In the genomic region with DNA sequence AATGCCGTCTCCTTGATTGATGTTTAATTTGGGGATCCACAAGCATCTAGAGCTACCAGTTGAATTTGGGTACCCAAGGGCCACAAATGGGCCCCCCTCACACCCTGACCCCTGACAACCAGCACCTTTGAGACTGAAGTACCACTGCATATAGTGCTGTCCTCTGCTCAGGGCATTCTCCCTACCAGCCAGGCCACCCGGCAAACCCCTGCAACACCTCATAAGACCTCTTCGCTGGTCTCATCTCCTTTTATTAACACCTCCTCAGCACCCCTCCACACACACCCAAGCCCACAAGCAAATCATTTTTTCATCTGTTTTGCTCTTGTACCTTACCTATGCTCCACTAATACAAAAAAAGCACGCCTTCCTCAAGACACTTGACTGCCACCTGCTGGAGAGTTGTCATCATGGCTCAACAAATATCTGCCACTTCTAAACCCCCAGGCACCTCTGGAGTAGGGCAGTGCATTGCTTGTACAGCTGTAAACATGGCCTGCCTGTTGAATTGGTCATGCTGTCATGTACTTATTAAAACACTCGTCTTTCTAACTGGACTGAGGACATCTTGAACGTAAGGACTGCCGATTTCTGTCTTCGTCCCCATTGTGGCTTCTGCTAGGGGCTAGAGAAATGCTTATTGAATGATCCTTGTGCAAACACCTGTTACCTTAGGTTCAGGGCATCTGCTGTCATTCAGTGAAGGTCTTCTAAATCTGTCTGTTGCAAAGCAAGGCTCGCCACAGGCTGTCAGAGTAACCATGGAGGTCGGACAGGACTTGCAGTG, we compare ENCODE assay signal across 8 cellular contexts.
DNase-seq lines count a peak whose midpoint lies in the region; ATAC-seq and TF ChIP-seq lines count a peak whose summit lies in the region.

No MANE protein-coding gene starts in this region.

- POLR2A ChIA-PET in Panc1 (lab: Charles Lee) = no interaction called here

- 0 out of 2 replicates have a peak, but pooled peaks cover 5% of the 10 kb centered on the region for H3K4me1 ChIP-seq in Panc1 (ENCODE audit: control insufficient read depth, insufficient read depth, low read length)
- H3K4me1 ChIP-seq in tibial artery = peaks cover 0 to 12% (median 10%) of the 10 kb centered on the region in 4 donors

- CTCF ChIA-PET in Panc1 (lab: Charles Lee) = interaction anchor here (0.6 to 3.3 kb wide), 3 partner anchors 134 to 625 kb away, joined by 4 to 13 read pairs (median 7); no protein-coding TSS in a partner anchor

- intact Hi-C loops in CD14-positive monocyte (cut with micrococcal nuclease) = loop anchor here (2.0 to 10.0 kb wide), 3 partner anchors 159 to 379 kb away; no protein-coding TSS in a partner anchor
- intact Hi-C loops in Panc1 (cut with micrococcal nuclease; ENCODE audit: unreplicated experiment) = loop anchor here (1.0 to 2.0 kb wide), 2 partner anchors 134 to 379 kb away; no protein-coding TSS in a partner anchor
- intact Hi-C loops in tibial artery (cut with DNase I; ENCODE audit: low total_unique reads) = loop anchor here (5.0 to 10.0 kb wide), 2 partner anchors 132 to 379 kb away; no protein-coding TSS in a partner anchor

- in situ Hi-C loops in Panc1 (cut with HindIII; ENCODE audit: low pct_unique_long_range_greater_than_20kb, low sequenced_read_pairs) = no loop called here

- H3K4me3 ChIP-seq in Panc1 (ENCODE audit: low read depth in 2 of 2, low read length in 2 of 2) (no peak overlapping the region), tibial artery (no peak overlapping the region)

- peak; percentile 54 for DNase-seq in CD14-positive monocyte (ENCODE audit: low spot score)
- DNase-seq in KG1 (lab: John Stamatoyannopoulos, UW) = peak; percentile 29
- DNase-seq in Panc1 (ENCODE audit: low read depth, low spot score) = peak; percentile 69
- peak; percentile 71 to 76 for DNase-seq in activated T-cell treated with anti-CD3 and anti-CD28 coated beads, Interleukin-2, amount 50 U/mL, for 72 hours
- DNase-seq in fibroblast of the conjunctiva (ENCODE audit: low read depth) = peak; percentile 70
- DNase-seq in occipital lobe (lab: John Stamatoyannopoulos, UW) = peak; percentile 31
- DNase-seq in tibial artery = peak; percentile 64 to 79

- peaks cover 39 to 50% of the 10 kb centered on the region in 2 donors for H3K36me3 Mint-ChIP-seq in CD14-positive monocyte
- H3K36me3 Mint-ChIP-seq in activated T-cell treated with anti-CD3 and anti-CD28 coated beads, Interleukin-2, amount 50 U/mL, for 72 hours (ENCODE audit: insufficient read depth in 2 of 2) = no peaks in the 10 kb centered on the region

- BruUV-seq in Panc1 (replicated peaks; lab: Mats Ljungman, UMichigan) = no TSS peak

- no peak overlapping the region for H3K4me3 Mint-ChIP-seq in CD14-positive monocyte
- H3K4me3 Mint-ChIP-seq in activated T-cell treated with anti-CD3 and anti-CD28 coated beads, Interleukin-2, amount 50 U/mL, for 72 hours = no peak overlapping the region

- ATAC-seq in GM19438 (IDR thresholded peaks at IDR 0.05; ENCODE audit: low read depth, unreplicated experiment) (peak; percentile 70), Panc1 (peak; percentile 73)
- ATAC-seq in activated T-cell treated with anti-CD3 and anti-CD28 coated beads, Interleukin-2, amount 50 U/mL, for 72 hours (replicated peaks in 1 of 2) = peak; percentile 38 to 53

- H3K27me3 Mint-ChIP-seq in CD14-positive monocyte (ENCODE audit: low read depth in 3 of 3) = peaks cover 0 to 2% (median 1%) of the 10 kb centered on the region in 3 donors
- H3K27me3 Mint-ChIP-seq in activated T-cell treated with anti-CD3 and anti-CD28 coated beads, Interleukin-2, amount 50 U/mL, for 72 hours (ENCODE audit: low read depth) = no peaks in the 10 kb centered on the region

- no peaks in the 10 kb centered on the region for H3K27me3 ChIP-seq in Panc1 (ENCODE audit: control insufficient read depth, insufficient read depth, low read length)
- no peaks in the 10 kb centered on the region for H3K27me3 ChIP-seq in tibial artery

- peaks cover 31% of the 10 kb centered on the region for H3K4me1 Mint-ChIP-seq in CD14-positive monocyte
- peaks cover 42% of the 10 kb centered on the region for H3K4me1 Mint-ChIP-seq in activated T-cell treated with anti-CD3 and anti-CD28 coated beads, Interleukin-2, amount 50 U/mL, for 72 hours (ENCODE audit: low read depth)

- H3K9me3 ChIP-seq in Panc1 (ENCODE audit: control insufficient read depth, insufficient read depth, low read depth, low read length) (no peaks in the 10 kb centered on the region), tibial artery (no peaks in the 10 kb centered on the region)

- peak overlapping the region in 1 of 7 donors; percentile 34 for H3K27ac Mint-ChIP-seq in CD14-positive monocyte
- no peak overlapping the region for H3K27ac Mint-ChIP-seq in activated T-cell treated with anti-CD3 and anti-CD28 coated beads, Interleukin-2, amount 50 U/mL, for 72 hours

- H3K27ac ChIP-seq in Panc1 (ENCODE audit: low read length) (no peak overlapping the region), tibial artery (no peak overlapping the region)

- TF ChIP-seq CTCF in CD14-positive monocyte (IDR thresholded peaks at IDR 0.05) = peak; percentile 87
- peak; percentile 88 for TF ChIP-seq CTCF in Panc1 (IDR thresholded peaks at IDR 0.05)
- TF ChIP-seq CTCF in tibial artery (IDR thresholded peaks at IDR 0.05) = peak; percentile 78 to 87

- H3K36me3 ChIP-seq in Panc1 (ENCODE audit: control insufficient read depth, insufficient read depth, low read length) (no peaks in the 10 kb centered on the region), tibial artery (no peaks in the 10 kb centered on the region)

- H3K9me3 Mint-ChIP-seq in CD14-positive monocyte = no peaks in the 10 kb centered on the region
- H3K9me3 Mint-ChIP-seq in activated T-cell treated with anti-CD3 and anti-CD28 coated beads, Interleukin-2, amount 50 U/mL, for 72 hours = no peaks in the 10 kb centered on the region
